Comparison of ENCODE assay signal across 8 cellular contexts in the genomic region with DNA sequence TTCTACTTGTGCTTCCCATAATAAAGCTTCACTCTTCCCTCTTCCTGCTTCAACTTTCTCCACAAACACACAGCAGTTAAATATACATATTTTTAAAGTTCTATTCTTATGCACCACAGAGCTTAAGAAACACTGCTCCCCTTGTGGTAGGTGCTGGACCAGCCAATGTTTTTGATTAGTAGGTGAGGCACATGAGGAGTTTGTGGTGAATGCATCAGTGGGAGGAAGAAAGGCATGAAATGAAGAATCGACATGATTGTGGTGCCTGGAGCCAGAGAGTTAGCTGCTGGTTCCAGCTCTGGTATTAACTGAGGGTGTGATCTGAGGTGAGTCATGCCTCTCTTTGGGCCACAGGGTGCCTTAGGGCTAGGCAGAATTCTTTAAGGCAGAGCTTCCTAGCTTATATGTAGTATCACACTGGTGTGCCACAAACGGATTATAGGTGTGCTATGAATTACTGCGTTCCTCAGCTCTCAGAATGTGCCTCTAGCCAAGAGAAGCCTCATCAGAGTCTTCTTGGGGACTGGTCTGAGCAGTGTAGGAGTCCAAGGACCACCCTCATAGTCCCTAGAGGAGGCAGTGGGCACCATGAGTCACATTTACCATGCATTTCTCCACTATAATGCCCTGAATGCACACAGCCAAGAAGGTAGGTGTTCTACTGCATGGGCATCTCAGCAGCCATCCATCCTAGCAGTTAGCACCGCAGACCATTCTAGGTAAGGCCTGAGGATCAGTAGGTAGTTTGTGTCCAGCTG.
DNase-seq lines count a peak whose midpoint lies in the region; ATAC-seq, FAIRE-seq and TF ChIP-seq lines count a peak whose summit lies in the region.

No MANE protein-coding gene starts in this region.

- WGBS in small intestine, 3 donors, result 74 to 80% (median 79%) methylated on average over 4 of the region's 4 CpGs
- 79 to 92% methylated on average over 3 to 4 of the region's 4 CpGs for WGBS in testis, 2 donors

- TF ChIP-seq CTCF in testis (IDR thresholded peaks at IDR 0.05), result no peak

- no peaks in the 10 kb centered on the region for H3K36me3 ChIP-seq in CD4-positive, CD25-positive, alpha-beta regulatory T cell (ENCODE audit: control insufficient read depth, insufficient read depth, low read length)
- H3K36me3 ChIP-seq in small intestine (ENCODE audit: control insufficient read depth in 2 of 2, insufficient read depth in 2 of 2, low read length in 2 of 2) (no peaks in the 10 kb centered on the region), testis (ENCODE audit: low read depth, missing control alignments) (no peaks in the 10 kb centered on the region)

- FAIRE-seq in small intestine (lab: Jason Lieb, UNC), result no peak

- peaks cover 2% of the 10 kb centered on the region in 2 experiments for H3K9me3 ChIP-seq in CD4-positive, CD25-positive, alpha-beta regulatory T cell (ENCODE audit: control insufficient read depth in 2 of 2, low read length in 2 of 2)
- no peaks in the 10 kb centered on the region for H3K9me3 ChIP-seq in T-helper 17 cell (ENCODE audit: control insufficient read depth, low read length, poor library complexity, severe bottlenecking)
- no peaks in the 10 kb centered on the region for H3K9me3 ChIP-seq in small intestine (ENCODE audit: control insufficient read depth, low read depth)
- no peaks in the 10 kb centered on the region for H3K9me3 ChIP-seq in testis

- peak overlapping the region; percentile 2 to 78 (median 21) for H3K4me3 Mint-ChIP-seq in CD4-positive, CD25-positive, alpha-beta regulatory T cell
- H3K4me3 Mint-ChIP-seq in T-helper 17 cell, result peak overlapping the region; percentile 26

- H3K27me3 ChIP-seq in CD4-positive, CD25-positive, alpha-beta regulatory T cell (ENCODE audit: control insufficient read depth, insufficient read depth, low read length), result no peaks in the 10 kb centered on the region
- no peaks in the 10 kb centered on the region for H3K27me3 ChIP-seq in small intestine (ENCODE audit: control insufficient read depth in 2 of 2, insufficient read depth in 2 of 2, low read length in 2 of 2)
- no peaks in the 10 kb centered on the region for H3K27me3 ChIP-seq in testis

- H3K4me3 ChIP-seq in CD4-positive, CD25-positive, alpha-beta regulatory T cell (ENCODE audit: low read depth, low read length), result peak overlapping the region; percentile 58
- H3K4me3 ChIP-seq in small intestine (ENCODE audit: low read depth in 1 of 2, low read length in 2 of 2) (no peak overlapping the region), testis (no peak overlapping the region)

- TF ChIP-seq POLR2A in testis (IDR thresholded peaks at IDR 0.05), result no peak

- peaks cover 20% of the 10 kb centered on the region for H3K4me1 ChIP-seq in CD4-positive, CD25-positive, alpha-beta regulatory T cell (ENCODE audit: control insufficient read depth, insufficient read depth, low read length, poor library complexity, severe bottlenecking)
- H3K4me1 ChIP-seq in small intestine (ENCODE audit: control insufficient read depth in 2 of 2, insufficient read depth in 1 of 2, low read depth in 1 of 2, low read length in 1 of 2) (no peaks in the 10 kb centered on the region), testis (no peaks in the 10 kb centered on the region)

- no peaks in the 10 kb centered on the region for H3K27me3 Mint-ChIP-seq in CD4-positive, CD25-positive, alpha-beta regulatory T cell
- no peaks in the 10 kb centered on the region for H3K27me3 Mint-ChIP-seq in T-helper 17 cell

- peak in 2 of 3 donors; percentile 53 to 82 for DNase-seq in CD4-positive, CD25-positive, alpha-beta regulatory T cell
- DNase-seq in T-helper 17 cell (no peak), small intestine (peak; percentile 5), testis (no peak), activated gamma-delta T cell treated with Interleukin-2 at 50 U/mL for 16 hours (no peak)
- peak; percentile 33 for DNase-seq in central memory CD4-positive, alpha-beta T cell

- intact Hi-C loops in testis (cut with DNase I; ENCODE audit: low total_unique reads), result no loop called here

- H3K9me3 Mint-ChIP-seq in CD4-positive, CD25-positive, alpha-beta regulatory T cell, result peaks cover 0 to 12% (median 2%) of the 10 kb centered on the region in 7 donors

- H3K4me1 Mint-ChIP-seq in CD4-positive, CD25-positive, alpha-beta regulatory T cell, result peaks cover 20 to 42% (median 28%) of the 10 kb centered on the region in 4 donors
- H3K4me1 Mint-ChIP-seq in T-helper 17 cell, result peaks cover 22% of the 10 kb centered on the region

- no peaks in the 10 kb centered on the region for H3K36me3 Mint-ChIP-seq in CD4-positive, CD25-positive, alpha-beta regulatory T cell
- H3K36me3 Mint-ChIP-seq in T-helper 17 cell (ENCODE audit: low read depth), result peaks cover 4% of the 10 kb centered on the region

- H3K27ac ChIP-seq in CD4-positive, CD25-positive, alpha-beta regulatory T cell (ENCODE audit: insufficient read depth, low read length, poor library complexity, severe bottlenecking), result peak overlapping the region; percentile 24
- H3K27ac ChIP-seq in small intestine (ENCODE audit: low read depth in 1 of 2, low read length in 1 of 2), result no peak overlapping the region
- H3K27ac ChIP-seq in testis, result no peak overlapping the region

- peak overlapping the region in 2 of 3 donors; percentile 22 to 50 for H3K27ac Mint-ChIP-seq in CD4-positive, CD25-positive, alpha-beta regulatory T cell
- no peak overlapping the region for H3K27ac Mint-ChIP-seq in T-helper 17 cell

- peak; percentile 76 to 85 for ATAC-seq in CD4-positive, CD25-positive, alpha-beta regulatory T cell (ENCODE audit: low read depth in 2 of 2)
- ATAC-seq in GM19372 (IDR thresholded peaks at IDR 0.05; ENCODE audit: low read depth, unreplicated experiment) (peak; percentile 60), HG03196 (IDR thresholded peaks at IDR 0.05; ENCODE audit: unreplicated experiment) (peak; percentile 49), T-helper 17 cell (peak; percentile 95)

Comparison
In these comparisons a context has a peak if more than half of its experiments do, and no peak if none do; other contexts are left out.
1. DNase-seq: peak in CD4-positive, CD25-positive, alpha-beta regulatory T cell (2 of 3), central memory CD4-positive, alpha-beta T cell (single experiment) and small intestine (single experiment); none in T-helper 17 cell (0 of 3), testis (single experiment) and activated gamma-delta T cell treated with Interleukin-2 at 50 U/mL for 16 hours (single experiment).
2. Peak in every context shown above with its lines, with median percentiles within 50 percentile points of each other: ATAC-seq.